20 cellular contexts compared by ENCODE assay signal in the genomic region with DNA sequence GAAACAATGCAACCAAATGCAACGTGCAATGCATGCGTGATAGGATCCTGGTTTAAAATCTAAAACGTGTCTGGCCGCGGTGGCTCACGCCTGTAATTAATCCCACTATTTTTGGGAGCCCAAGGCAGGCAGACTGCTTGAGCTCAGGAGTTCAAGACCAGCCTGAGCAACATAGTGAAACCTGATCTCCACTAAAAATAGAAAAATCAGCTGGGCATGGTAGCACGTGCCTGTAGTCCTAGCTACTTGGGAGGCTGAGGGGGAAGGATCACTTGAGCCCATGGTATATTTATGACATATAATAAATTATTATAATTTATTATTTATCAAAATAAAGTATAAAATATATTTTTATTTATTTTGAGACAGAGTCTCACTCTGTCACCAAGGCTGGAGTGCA.
DNase-seq lines count a peak whose midpoint lies in the region; ATAC-seq and TF ChIP-seq lines count a peak whose summit lies in the region.
"Had no signal": no experiment of that assay in that cellular context is flagged by ENCODE, and none has a peak within 500 bp of the region (broad histone marks: within the 10 kb centered on the region; RNA-seq: fewer than 3 reads in every experiment).

No MANE protein-coding gene starts in this region.

- H3K27me3 ChIP-seq in Karpas-422 (ENCODE audit: low read length) (no peaks in the 10 kb centered on the region), mesendoderm (ENCODE audit: insufficient read depth, low read length, poor library complexity) (no peaks in the 10 kb centered on the region)
- H3K27me3 ChIP-seq in CD4-positive, alpha-beta T cell (ENCODE audit: control insufficient read depth, insufficient read depth, low read length), result no peaks in the 10 kb centered on the region
- H3K27me3 ChIP-seq: BE2C, BLaER1 had no signal

- H3K4me3 Mint-ChIP-seq in WTC11, result no peak overlapping the region
- no peak overlapping the region for H3K4me3 Mint-ChIP-seq in CD4-positive, alpha-beta T cell
- no peak overlapping the region for H3K4me3 Mint-ChIP-seq in type B pancreatic cell
- H3K4me3 Mint-ChIP-seq: CD14-positive monocyte; CD4-positive, CD25-positive, alpha-beta regulatory T cell; CD8-positive, alpha-beta T cell had no signal

- H3K36me3 Mint-ChIP-seq in WTC11 (no peaks in the 10 kb centered on the region), type B pancreatic cell (no peaks in the 10 kb centered on the region)
- no peaks in the 10 kb centered on the region for H3K36me3 Mint-ChIP-seq in CD4-positive, alpha-beta T cell (ENCODE audit: low read depth)
- H3K36me3 Mint-ChIP-seq: CD14-positive monocyte; CD4-positive, CD25-positive, alpha-beta regulatory T cell; CD8-positive, alpha-beta T cell had no signal

- H4K20me1 ChIP-seq in Karpas-422 (ENCODE audit: insufficient read depth, low read depth, low read length), result no peaks in the 10 kb centered on the region
- H4K20me1 ChIP-seq: BLaER1 had no signal

- no peaks in the 10 kb centered on the region for H3K79me2 ChIP-seq in Karpas-422 (ENCODE audit: low read length)
- H3K79me2 ChIP-seq in mesendoderm (ENCODE audit: control insufficient read depth, insufficient read depth, low read length), result no peaks in the 10 kb centered on the region

- peak; percentile 30 for DNase-seq in NCI-H2171 treated with DMSO at 0.1 percent for 48 hours (lab: John Stamatoyannopoulos, UW)
- DNase-seq in NCI-H2171 (lab: John Stamatoyannopoulos, UW), result no peak
- DNase-seq in Karpas-422, result peak; percentile 60
- no peak for DNase-seq in WTC11 (ENCODE audit: low spot score)
- no peak for DNase-seq in mesendoderm
- DNase-seq in CD4-positive, alpha-beta T cell, result no peak
- DNase-seq in type B pancreatic cell (ENCODE audit: extremely low spot score, unreplicated experiment), result no peak
- DNase-seq: ACHN; BE2C; C1 segment of cervical spinal cord; Caco-2; Calu3; CD4-positive, CD25-positive, alpha-beta regulatory T cell; CD8-positive, alpha-beta T cell; DMS79 treated with DMSO at 0.1 percent for 48 hours; GF-D8 had no signal

- TF ChIP-seq CTCF in WTC11 (IDR thresholded peaks at IDR 0.05) (no peak), type B pancreatic cell (conservative IDR thresholded peaks at IDR 0.05) (no peak)
- TF ChIP-seq CTCF in CD4-positive, alpha-beta T cell (IDR thresholded peaks at IDR 0.05), result no peak

- no peak overlapping the region for H3K4ac ChIP-seq in mesendoderm (ENCODE audit: low read depth, low read length)

- H3K23ac ChIP-seq in mesendoderm (ENCODE audit: low read length), result peak overlapping the region; percentile 24

- no peaks in the 10 kb centered on the region for H3K9me2 ChIP-seq in Karpas-422 (replicated peaks; ENCODE audit: insufficient read depth, low read length)

- POLR2A ChIA-PET in WTC11 (lab: Charles Lee), result no interaction called here
- POLR2A ChIA-PET in CD4-positive, alpha-beta T cell (lab: Charles Lee), result no interaction called here

- H3K9me3 ChIP-seq in Karpas-422 (ENCODE audit: low read length), result no peaks in the 10 kb centered on the region
- H3K9me3 ChIP-seq in CD4-positive, alpha-beta T cell (ENCODE audit: control insufficient read depth, low read length), result no peaks in the 10 kb centered on the region
- H3K9me3 ChIP-seq: BE2C, BLaER1, Caco-2 had no signal

- no peak overlapping the region for H2BK5ac ChIP-seq in mesendoderm (ENCODE audit: low read length)

- H3K4me1 Mint-ChIP-seq in WTC11, result no peaks in the 10 kb centered on the region
- H3K4me1 Mint-ChIP-seq in CD4-positive, alpha-beta T cell (ENCODE audit: low read depth), result no peaks in the 10 kb centered on the region
- H3K4me1 Mint-ChIP-seq in type B pancreatic cell (ENCODE audit: unreplicated experiment), result no peaks in the 10 kb centered on the region
- H3K4me1 Mint-ChIP-seq: CD14-positive monocyte had no signal

- no peak overlapping the region for H3K18ac ChIP-seq in mesendoderm (ENCODE audit: low read length)

- H3K9ac ChIP-seq in Karpas-422 (ENCODE audit: low read length) (no peak overlapping the region), mesendoderm (ENCODE audit: low read length) (no peak overlapping the region)
- H3K9ac ChIP-seq: BLaER1 had no signal

- H4K8ac ChIP-seq in mesendoderm (ENCODE audit: low read depth, low read length), result no peak overlapping the region

- H2AFZ ChIP-seq in Karpas-422 (ENCODE audit: low read length), result no peak overlapping the region

- peaks cover 11% of the 10 kb centered on the region for H3K4me1 ChIP-seq in Karpas-422 (ENCODE audit: low read length)
- no peaks in the 10 kb centered on the region for H3K4me1 ChIP-seq in mesendoderm (ENCODE audit: control insufficient read depth, low read depth, low read length)
- H3K4me1 ChIP-seq: BE2C, Caco-2 had no signal

- H3K4me3 ChIP-seq in Karpas-422 (ENCODE audit: low read length) (no peak overlapping the region), mesendoderm (ENCODE audit: low read length) (no peak overlapping the region)
- H3K4me3 ChIP-seq: BLaER1 had no signal

- H2AK5ac ChIP-seq in mesendoderm (ENCODE audit: low read length), result no peak overlapping the region

- no peaks in the 10 kb centered on the region for H3K36me3 ChIP-seq in Karpas-422 (ENCODE audit: insufficient read depth, low read length)
- H3K36me3 ChIP-seq in mesendoderm (ENCODE audit: control insufficient read depth, insufficient read depth, low read length), result no peaks in the 10 kb centered on the region
- H3K36me3 ChIP-seq: BE2C, BLaER1 had no signal

- H3K27me3 Mint-ChIP-seq in WTC11 (ENCODE audit: low read depth) (no peaks in the 10 kb centered on the region), type B pancreatic cell (no peaks in the 10 kb centered on the region)
- no peaks in the 10 kb centered on the region for H3K27me3 Mint-ChIP-seq in CD4-positive, alpha-beta T cell

- H3K4me2 ChIP-seq in Karpas-422 (ENCODE audit: low read depth, low read length, poor library complexity, severe bottlenecking), result no peak overlapping the region
- no peak overlapping the region for H3K4me2 ChIP-seq in mesendoderm (ENCODE audit: low read length)
- H3K4me2 ChIP-seq: BLaER1 had no signal

- no peak overlapping the region for H2BK15ac ChIP-seq in mesendoderm (replicated peaks; ENCODE audit: low read depth)

- intact Hi-C loops in CD4-positive, alpha-beta T cell (cut with DNase I, micrococcal nuclease), result no loop called here

- no CpG with 5 or more reads among the region's 7 CpGs for WGBS in mesendoderm (ENCODE audit: extremely low coverage, insufficient coverage, low lambda C conversion rate)

- CTCF ChIA-PET in WTC11 (lab: Charles Lee), result interaction anchor here (1.8 kb wide), 1 partner anchor 453 kb away, joined by 5 read pairs; no protein-coding TSS in a partner anchor
- CTCF ChIA-PET in CD4-positive, alpha-beta T cell (lab: Charles Lee), result no interaction called here

- ATAC-seq in WTC11 (no peak), GM19452 (IDR thresholded peaks at IDR 0.05; ENCODE audit: unreplicated experiment) (no peak)
- no peak for ATAC-seq in CD4-positive, alpha-beta T cell (ENCODE audit: poor library complexity)
- ATAC-seq: CD8-positive, alpha-beta T cell had no signal

- H2BK120ac ChIP-seq in mesendoderm (ENCODE audit: low read depth, low read length), result no peak overlapping the region

- no peaks in the 10 kb centered on the region for H3K79me1 ChIP-seq in mesendoderm (ENCODE audit: low read length)

- H3K27ac ChIP-seq in Karpas-422 (ENCODE audit: low read length) (no peak overlapping the region), mesendoderm (ENCODE audit: low read depth, low read length) (no peak overlapping the region)
- H3K27ac ChIP-seq in CD4-positive, alpha-beta T cell (ENCODE audit: low read depth, low read length), result no peak overlapping the region
- H3K27ac ChIP-seq: 22Rv1, BLaER1 had no signal

- H3K56ac ChIP-seq in mesendoderm (ENCODE audit: low read length), result no peak overlapping the region

- no peak overlapping the region for H4K5ac ChIP-seq in mesendoderm (ENCODE audit: low read length)

- H3K27ac Mint-ChIP-seq in WTC11, result no peak overlapping the region
- no peak overlapping the region for H3K27ac Mint-ChIP-seq in CD4-positive, alpha-beta T cell
- H3K27ac Mint-ChIP-seq in type B pancreatic cell, result no peak overlapping the region
- H3K27ac Mint-ChIP-seq: CD4-positive, CD25-positive, alpha-beta regulatory T cell; CD8-positive, alpha-beta T cell had no signal

- H3K9me3 Mint-ChIP-seq in WTC11 (peaks cover 3% of the 10 kb centered on the region; the same call in 1 of the 2 replicates), type B pancreatic cell (peaks cover 10% of the 10 kb centered on the region)
- no peaks in the 10 kb centered on the region for H3K9me3 Mint-ChIP-seq in CD4-positive, alpha-beta T cell
- H3K9me3 Mint-ChIP-seq: CD8-positive, alpha-beta T cell had no signal

TF ChIP-seq in WTC11, 78 proteins besides CTCF, POLR2A, EP300 and RAD21:
- TF ChIP-seq ETV6 (CRISPR knock-in tag; IDR thresholded peaks at IDR 0.05) (no peak), HMGA2 (CRISPR knock-in tag; IDR thresholded peaks at IDR 0.05) (peak; percentile 85), ZNF121 (CRISPR knock-in tag; IDR thresholded peaks at IDR 0.05) (no peak), FOXP1 (CRISPR knock-in tag; IDR thresholded peaks at IDR 0.05; ENCODE audit: borderline replicate concordance) (no peak)
- TF ChIP-seq, protein P1, sequence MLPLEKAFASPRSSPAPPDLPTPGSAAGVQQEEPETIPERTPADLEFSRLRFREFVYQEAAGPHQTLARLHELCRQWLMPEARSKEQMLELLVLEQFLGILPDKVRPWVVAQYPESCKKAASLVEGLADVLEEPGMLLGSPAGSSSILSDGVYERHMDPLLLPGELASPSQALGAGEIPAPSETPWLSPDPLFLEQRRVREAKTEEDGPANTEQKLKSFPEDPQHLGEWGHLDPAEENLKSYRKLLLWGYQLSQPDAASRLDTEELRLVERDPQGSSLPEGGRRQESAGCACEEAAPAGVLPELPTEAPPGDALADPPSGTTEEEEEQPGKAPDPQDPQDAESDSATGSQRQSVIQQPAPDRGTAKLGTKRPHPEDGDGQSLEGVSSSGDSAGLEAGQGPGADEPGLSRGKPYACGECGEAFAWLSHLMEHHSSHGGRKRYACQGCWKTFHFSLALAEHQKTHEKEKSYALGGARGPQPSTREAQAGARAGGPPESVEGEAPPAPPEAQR (CRISPR knock-in tag; IDR thresholded peaks at IDR 0.05), result no peak
- TF ChIP-seq, protein P2, sequence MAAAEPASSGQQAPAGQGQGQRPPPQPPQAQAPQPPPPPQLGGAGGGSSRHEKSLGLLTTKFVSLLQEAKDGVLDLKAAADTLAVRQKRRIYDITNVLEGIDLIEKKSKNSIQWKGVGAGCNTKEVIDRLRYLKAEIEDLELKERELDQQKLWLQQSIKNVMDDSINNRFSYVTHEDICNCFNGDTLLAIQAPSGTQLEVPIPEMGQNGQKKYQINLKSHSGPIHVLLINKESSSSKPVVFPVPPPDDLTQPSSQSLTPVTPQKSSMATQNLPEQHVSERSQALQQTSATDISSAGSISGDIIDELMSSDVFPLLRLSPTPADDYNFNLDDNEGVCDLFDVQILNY (CRISPR knock-in tag; IDR thresholded peaks at IDR 0.05), result no peak

Comparison
In these comparisons a context has a peak if more than half of its experiments do, and no peak if none do; other contexts are left out.
1. DNase-seq: peak in NCI-H2171 treated with DMSO at 0.1 percent for 48 hours (single experiment) and Karpas-422 (single experiment); none in NCI-H2171 (single experiment), WTC11 (single experiment), mesendoderm (single experiment), CD4-positive, alpha-beta T cell (0 of 10) and type B pancreatic cell (single experiment).